Comparison of ENCODE assay signal across 38 cellular contexts in the genomic region with DNA sequence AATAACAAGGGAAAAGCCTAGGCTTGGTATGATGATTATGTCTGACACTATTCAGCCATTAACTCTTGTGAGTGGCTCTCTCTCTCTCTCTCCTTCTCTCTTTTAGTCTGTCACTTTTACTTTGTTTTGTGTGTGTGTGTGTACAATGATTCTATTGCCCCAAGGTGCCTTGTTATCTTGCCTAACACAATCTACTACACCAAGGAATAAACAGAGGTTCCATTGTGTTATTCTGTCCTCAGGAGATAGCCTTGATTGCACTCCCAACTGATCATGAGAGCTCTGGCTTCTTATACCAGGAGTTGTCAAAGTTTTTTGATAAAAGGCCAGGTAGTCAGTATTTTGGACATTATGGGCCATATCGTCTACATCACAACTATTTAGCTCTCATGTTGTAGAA.
"Had no signal": no experiment of that assay in that cellular context is flagged by ENCODE, and none has a peak within 500 bp of the region (broad histone marks: within the 10 kb centered on the region; RNA-seq: fewer than 3 reads in every experiment).

No MANE protein-coding gene starts in this region.

- H3K36me3 ChIP-seq: adrenal gland, ascending aorta, brain microvascular endothelial cell, breast epithelium, cardiac muscle cell had no signal

- H3K27me3 ChIP-seq: adrenal gland, ascending aorta, body of pancreas, breast epithelium, cardiac muscle cell had no signal

- H3K4me3 Mint-ChIP-seq: activated naive CD4-positive, alpha-beta T cell treated with anti-CD3 and anti-CD28 coated beads for 36 hours; activated naive CD4-positive, alpha-beta T cell treated with anti-CD3 and anti-CD28 coated beads, Interleukin-2, amount 10 ng/mL, durations not matched to agents 7 days and 5 days; activated naive CD4-positive, alpha-beta T cell treated with anti-CD3 and anti-CD28 coated beads, Interleukin-2, amount 50 U/mL, for 24 hours; activated naive CD8-positive, alpha-beta T cell; activated naive CD8-positive, alpha-beta T cell treated with anti-CD3 and anti-CD28 coated beads for 36 hours; activated naive CD8-positive, alpha-beta T cell treated with anti-CD3 and anti-CD28 coated beads, Interleukin-2, amount 10 ng/mL, durations not matched to agents 7 days and 5 days; activated naive CD8-positive, alpha-beta T cell treated with anti-CD3 and anti-CD28 coated beads, Interleukin-2, amount 50 U/mL, for 24 hours; activated T-cell treated with anti-CD3 and anti-CD28 coated beads, Interleukin-2, amount 50 U/mL, for 24 hours; activated T-cell treated with anti-CD3 and anti-CD28 coated beads, Interleukin-2, amount 50 U/mL, for 4 hours; activated T-cell treated with anti-CD3 and anti-CD28 coated beads, Interleukin-2, amount 50 U/mL, for 72 hours; activated T-helper 1 cell treated with anti-CD3 and anti-CD28 coated beads, Interleukin-12 subunit alpha, Interleukin-12 subunit beta, Interleukin-2, Interleukin-4 antibody, amounts not matched to agents 30 ng/mL and 10 ng/mL and 1 ng/mL, durations not matched to agents 14 hours and 24 hours and 36 hours; activated T-helper 17 cell treated with anti-CD3 and anti-CD28 coated beads, Interleukin-2, amount 50 U/mL, for 72 hours; brain; central memory CD8-positive, alpha-beta T cell had no signal

- ATAC-seq: activated naive CD4-positive, alpha-beta T cell treated with anti-CD3 and anti-CD28 coated beads, Interleukin-2, amount 50 U/mL, for 72 hours; activated naive CD8-positive, alpha-beta T cell treated with anti-CD3 and anti-CD28 coated beads, Interleukin-2, amount 50 U/mL, for 24 hours; activated T-cell treated with anti-CD3 and anti-CD28 coated beads, Interleukin-2, amount 50 U/mL, for 4 hours; activated T-cell treated with anti-CD3 and anti-CD28 coated beads, Interleukin-2, amount 50 U/mL, for 72 hours; activated T-helper 17 cell treated with anti-CD3 and anti-CD28 coated beads, Interleukin-2, amount 50 U/mL, for 72 hours; body of pancreas had no signal

- H3K36me3 Mint-ChIP-seq: activated naive CD4-positive, alpha-beta T cell treated with anti-CD3 and anti-CD28 coated beads, Interleukin-2, amount 10 ng/mL, durations not matched to agents 7 days and 5 days; activated naive CD4-positive, alpha-beta T cell treated with anti-CD3 and anti-CD28 coated beads, Interleukin-2, amount 50 U/mL, for 24 hours; activated naive CD4-positive, alpha-beta T cell treated with anti-CD3 and anti-CD28 coated beads, Interleukin-2, amount 50 U/mL, for 72 hours; activated naive CD8-positive, alpha-beta T cell; activated naive CD8-positive, alpha-beta T cell treated with anti-CD3 and anti-CD28 coated beads for 36 hours; activated naive CD8-positive, alpha-beta T cell treated with anti-CD3 and anti-CD28 coated beads, Interleukin-2, amount 10 ng/mL, durations not matched to agents 7 days and 5 days; brain had no signal

- H3K4me1 ChIP-seq: adrenal gland, ascending aorta, body of pancreas, breast epithelium had no signal

- H3K27me3 Mint-ChIP-seq: activated naive CD4-positive, alpha-beta T cell treated with anti-CD3 and anti-CD28 coated beads, Interleukin-2, amount 10 ng/mL, durations not matched to agents 7 days and 5 days; activated naive CD4-positive, alpha-beta T cell treated with anti-CD3 and anti-CD28 coated beads, Interleukin-2, amount 50 U/mL, for 24 hours; activated naive CD8-positive, alpha-beta T cell; activated naive CD8-positive, alpha-beta T cell treated with anti-CD3 and anti-CD28 coated beads for 36 hours; activated naive CD8-positive, alpha-beta T cell treated with anti-CD3 and anti-CD28 coated beads, Interleukin-2, amount 10 ng/mL, durations not matched to agents 7 days and 5 days; activated naive CD8-positive, alpha-beta T cell treated with anti-CD3 and anti-CD28 coated beads, Interleukin-2, amount 50 U/mL, for 24 hours; activated T-cell treated with anti-CD3 and anti-CD28 coated beads, Interleukin-2, amount 50 U/mL, for 24 hours; activated T-helper 17 cell treated with anti-CD3 and anti-CD28 coated beads, Interleukin-2, amount 50 U/mL, for 72 hours; brain; central memory CD8-positive, alpha-beta T cell had no signal

- DNase-seq: activated effector memory CD4-positive, alpha-beta T cell treated with anti-CD3 and anti-CD28 coated beads, Interleukin-2, amount 50 U/mL, for 16 hours; activated effector memory CD4-positive, alpha-beta T cell treated with Interleukin-2 at 50 U/mL for 16 hours; activated gamma-delta T cell; activated gamma-delta T cell treated with Interleukin-2 at 50 U/mL for 16 hours; activated naive CD4-positive, alpha-beta T cell; activated naive CD4-positive, alpha-beta T cell treated with anti-CD3 and anti-CD28 coated beads for 36 hours; activated naive CD4-positive, alpha-beta T cell treated with anti-CD3 and anti-CD28 coated beads, Interleukin-2, amount 10 ng/mL, durations not matched to agents 7 days and 5 days; activated naive CD4-positive, alpha-beta T cell treated with anti-CD3 and anti-CD28 coated beads, Interleukin-2, amount 50 U/mL, for 16 hours; activated naive CD4-positive, alpha-beta T cell treated with Interleukin-2 at 50 U/mL for 16 hours; activated naive CD8-positive, alpha-beta T cell treated with anti-CD3 and anti-CD28 coated beads for 36 hours; activated naive CD8-positive, alpha-beta T cell treated with anti-CD3 and anti-CD28 coated beads, Interleukin-2, amount 10 ng/mL, durations not matched to agents 7 days and 5 days; activated naive CD8-positive, alpha-beta T cell treated with anti-CD3 and anti-CD28 coated beads, Interleukin-2, amount 50 U/mL, for 24 hours; activated T-cell treated with anti-CD3 and anti-CD28 coated beads, Interleukin-2, amount 50 U/mL, for 1 hour; activated T-cell treated with anti-CD3 and anti-CD28 coated beads, Interleukin-2, amount 50 U/mL, for 24 hours; activated T-cell treated with anti-CD3 and anti-CD28 coated beads, Interleukin-2, amount 50 U/mL, for 4 hours; activated T-cell treated with anti-CD3 and anti-CD28 coated beads, Interleukin-2, amount 50 U/mL, for 48 hours; activated T-cell treated with anti-CD3 and anti-CD28 coated beads, Interleukin-2, amount 50 U/mL, for 72 hours; adrenal gland; amniotic stem cell; amygdala; anterior cingulate cortex; aorta; body of pancreas; brain microvascular endothelial cell; caudate nucleus; central memory CD4-positive, alpha-beta T cell; cerebellar nuclear complex had no signal

- H3K27ac Mint-ChIP-seq: activated naive CD4-positive, alpha-beta T cell treated with anti-CD3 and anti-CD28 coated beads for 36 hours; activated naive CD4-positive, alpha-beta T cell treated with anti-CD3 and anti-CD28 coated beads, Interleukin-2, amount 10 ng/mL, durations not matched to agents 7 days and 5 days; activated naive CD4-positive, alpha-beta T cell treated with anti-CD3 and anti-CD28 coated beads, Interleukin-2, amount 50 U/mL, for 24 hours; activated naive CD4-positive, alpha-beta T cell treated with anti-CD3 and anti-CD28 coated beads, Interleukin-2, amount 50 U/mL, for 72 hours; activated naive CD8-positive, alpha-beta T cell; activated naive CD8-positive, alpha-beta T cell treated with anti-CD3 and anti-CD28 coated beads for 36 hours; activated naive CD8-positive, alpha-beta T cell treated with anti-CD3 and anti-CD28 coated beads, Interleukin-2, amount 10 ng/mL, durations not matched to agents 7 days and 5 days; activated naive CD8-positive, alpha-beta T cell treated with anti-CD3 and anti-CD28 coated beads, Interleukin-2, amount 50 U/mL, for 24 hours; activated T-cell treated with anti-CD3 and anti-CD28 coated beads, Interleukin-2, amount 50 U/mL, for 24 hours; activated T-cell treated with anti-CD3 and anti-CD28 coated beads, Interleukin-2, amount 50 U/mL, for 72 hours; activated T-helper 1 cell treated with anti-CD3 and anti-CD28 coated beads, Interleukin-12 subunit alpha, Interleukin-12 subunit beta, Interleukin-2, Interleukin-4 antibody, amounts not matched to agents 30 ng/mL and 10 ng/mL and 1 ng/mL, durations not matched to agents 14 hours and 24 hours and 36 hours; activated T-helper 17 cell treated with anti-CD3 and anti-CD28 coated beads, Interleukin-2, amount 50 U/mL, for 72 hours; activated T-helper 2 cell treated with anti-CD3 and anti-CD28 coated beads, Interferon-gamma antibody, Interleukin-2, Interleukin-4, amounts not matched to agents 10 μg/mL and 5 μg/mL and 100 μg/mL, durations not matched to agents 14 hours and 24 hours and 36 hours; brain had no signal

- H3K27ac ChIP-seq: adrenal gland, ascending aorta, body of pancreas, brain microvascular endothelial cell, breast epithelium, cardiac muscle cell had no signal

- H3K4me1 Mint-ChIP-seq: activated naive CD4-positive, alpha-beta T cell treated with anti-CD3 and anti-CD28 coated beads, Interleukin-2, amount 10 ng/mL, durations not matched to agents 7 days and 5 days; activated naive CD4-positive, alpha-beta T cell treated with anti-CD3 and anti-CD28 coated beads, Interleukin-2, amount 50 U/mL, for 24 hours; activated naive CD8-positive, alpha-beta T cell treated with anti-CD3 and anti-CD28 coated beads for 36 hours; activated naive CD8-positive, alpha-beta T cell treated with anti-CD3 and anti-CD28 coated beads, Interleukin-2, amount 10 ng/mL, durations not matched to agents 7 days and 5 days; activated naive CD8-positive, alpha-beta T cell treated with anti-CD3 and anti-CD28 coated beads, Interleukin-2, amount 50 U/mL, for 24 hours; activated T-helper 17 cell treated with anti-CD3 and anti-CD28 coated beads, Interleukin-2, amount 50 U/mL, for 72 hours; brain; central memory CD8-positive, alpha-beta T cell had no signal

- H3K9me3 Mint-ChIP-seq: activated naive CD4-positive, alpha-beta T cell treated with anti-CD3 and anti-CD28 coated beads, Interleukin-2, amount 10 ng/mL, durations not matched to agents 7 days and 5 days; activated naive CD4-positive, alpha-beta T cell treated with anti-CD3 and anti-CD28 coated beads, Interleukin-2, amount 50 U/mL, for 24 hours; activated naive CD4-positive, alpha-beta T cell treated with anti-CD3 and anti-CD28 coated beads, Interleukin-2, amount 50 U/mL, for 72 hours; activated naive CD8-positive, alpha-beta T cell treated with anti-CD3 and anti-CD28 coated beads for 36 hours; activated naive CD8-positive, alpha-beta T cell treated with anti-CD3 and anti-CD28 coated beads, Interleukin-2, amount 10 ng/mL, durations not matched to agents 7 days and 5 days; activated naive CD8-positive, alpha-beta T cell treated with anti-CD3 and anti-CD28 coated beads, Interleukin-2, amount 50 U/mL, for 24 hours; activated T-cell treated with anti-CD3 and anti-CD28 coated beads, Interleukin-2, amount 50 U/mL, for 24 hours; activated T-cell treated with anti-CD3 and anti-CD28 coated beads, Interleukin-2, amount 50 U/mL, for 4 hours; activated T-cell treated with anti-CD3 and anti-CD28 coated beads, Interleukin-2, amount 50 U/mL, for 72 hours; activated T-helper 1 cell treated with anti-CD3 and anti-CD28 coated beads, Interleukin-12 subunit alpha, Interleukin-12 subunit beta, Interleukin-2, Interleukin-4 antibody, amounts not matched to agents 30 ng/mL and 10 ng/mL and 1 ng/mL, durations not matched to agents 14 hours and 24 hours and 36 hours; activated T-helper 17 cell treated with anti-CD3 and anti-CD28 coated beads, Interleukin-2, amount 50 U/mL, for 72 hours; activated T-helper 2 cell treated with anti-CD3 and anti-CD28 coated beads, Interferon-gamma antibody, Interleukin-2, Interleukin-4, amounts not matched to agents 10 μg/mL and 5 μg/mL and 100 μg/mL, durations not matched to agents 14 hours and 24 hours and 36 hours; brain; central memory CD8-positive, alpha-beta T cell had no signal

- H3K4me3 ChIP-seq: adrenal gland, ascending aorta, body of pancreas, breast epithelium, cardiac muscle cell had no signal
